9 cellular contexts compared by ENCODE assay signal in genomic region chr5:176864755-176865154, GRCh38. TPM values are rescaled to one million over a fixed set of nuclear protein-coding genes. Genes with fewer than 3 reads are reported as not detected.
"Had no signal": no experiment of that assay in that cellular context is flagged by ENCODE, and none has a peak within 500 bp of the region (broad histone marks: within the 10 kb centered on the region; RNA-seq: fewer than 3 reads in every experiment).

No MANE protein-coding gene starts in this region.

- DNase-seq: GDM1, GF-D8 had no signal

- ATAC-seq: GM12878 had no signal

- FAIRE-seq: G401.6, GM12878, GM12891, GM12892, GM18507, GM19239 had no signal

- H3K4me3 ChIP-seq: GM12878 had no signal

RNA-seq across cellular contexts. Expression of gene HK3, which starts 34.4 kb away (rescaled TPM):
- total RNA-seq: G401 had no signal

RNA-seq across cellular contexts. Expression of gene UNC5A, which starts 54.4 kb away (rescaled TPM):
- total RNA-seq: G401, GM12878 had no signal
- polyA plus RNA-seq: GM12878 had no signal
